ENCODE assay signal across 10 cellular contexts in genomic region chr2:182767578-182767977, GRCh38. TPM values are rescaled to one million over a fixed set of nuclear protein-coding genes. Genes with fewer than 3 reads are reported as not detected.
DNase-seq lines count a peak whose midpoint lies in the region; ATAC-seq, FAIRE-seq and TF ChIP-seq lines count a peak whose summit lies in the region.
"Had no signal": no experiment of that assay in that cellular context is flagged by ENCODE, and none has a peak within 500 bp of the region (broad histone marks: within the 10 kb centered on the region; RNA-seq: fewer than 3 reads in every experiment).

No MANE protein-coding gene starts in this region.

- H4K8ac ChIP-seq in mesendoderm (ENCODE audit: low read depth, low read length): no peak overlapping the region

- H3K4me2 ChIP-seq in mesendoderm (ENCODE audit: low read length): no peak overlapping the region

- no peak overlapping the region for H3K56ac ChIP-seq in mesendoderm (ENCODE audit: low read length)

- no peak overlapping the region for H2BK120ac ChIP-seq in mesendoderm (ENCODE audit: low read depth, low read length)

- DNase-seq in ELF-1 (ENCODE audit: low read depth, low spot score) (peak; percentile 16), astrocyte of the cerebellum (ENCODE audit: low read depth) (peak; percentile 9), mesendoderm (peak; percentile 61), GM12891 (ENCODE audit: insufficient read length, low spot score) (no peak), NCI-H187 treated with DMSO at 0.1 percent for 48 hours (lab: John Stamatoyannopoulos, UW) (no peak), SKM-1 (lab: John Stamatoyannopoulos, UW; ENCODE audit: unreplicated experiment) (no peak), ovary (no peak)
- DNase-seq: activated naive CD4-positive, alpha-beta T cell treated with anti-CD3 and anti-CD28 coated beads, Interleukin-2, amount 10 ng/mL, durations not matched to agents 7 days and 5 days; stimulated activated CD4-positive, alpha-beta T cell treated with anti-CD3 and anti-CD28 coated beads, Interleukin-2, amount 100 ng/mL, for 24 hours had no signal

- H3K27me3 ChIP-seq in mesendoderm (ENCODE audit: insufficient read depth, low read length, poor library complexity) (no peaks in the 10 kb centered on the region), ovary (no peaks in the 10 kb centered on the region)

- peak; percentile 73 for ATAC-seq in HG03175 (IDR thresholded peaks at IDR 0.05; ENCODE audit: unreplicated experiment)

- H3K4me1 ChIP-seq in mesendoderm (ENCODE audit: control insufficient read depth, low read depth, low read length) (no peaks in the 10 kb centered on the region), ovary (ENCODE audit: insufficient read depth) (no peaks in the 10 kb centered on the region)

- peaks cover 2% of the 10 kb centered on the region for H3K79me2 ChIP-seq in mesendoderm (ENCODE audit: control insufficient read depth, insufficient read depth, low read length)

- no peak overlapping the region for H2BK15ac ChIP-seq in mesendoderm (replicated peaks; ENCODE audit: low read depth)

- H4K5ac ChIP-seq in mesendoderm (ENCODE audit: low read length): no peak overlapping the region

- no peak overlapping the region for H3K27ac ChIP-seq in mesendoderm (ENCODE audit: low read depth, low read length)
- H3K27ac ChIP-seq in ovary: no peak overlapping the region

- FAIRE-seq in GM12891 (lab: Jason Lieb, UNC): no peak

- intact Hi-C loops in ovary (cut with DNase I): loop anchor here in 1 of 4 donors (10.0 kb wide), 1 partner anchor 207 kb away; no protein-coding TSS in a partner anchor

- H3K36me3 ChIP-seq in mesendoderm (ENCODE audit: control insufficient read depth, insufficient read depth, low read length): no peaks in the 10 kb centered on the region
- no peaks in the 10 kb centered on the region for H3K36me3 ChIP-seq in ovary

- no peak overlapping the region for H3K4me3 ChIP-seq in astrocyte of the cerebellum (ENCODE audit: low read depth, low read length)
- H3K4me3 ChIP-seq in mesendoderm (ENCODE audit: low read length): no peak overlapping the region
- no peak overlapping the region for H3K4me3 ChIP-seq in ovary

- TF ChIP-seq POLR2A in GM12891 (IDR thresholded peaks at IDR 0.05; ENCODE audit: low read depth, low read length) (no peak), ovary (IDR thresholded peaks at IDR 0.05) (no peak)

- TF ChIP-seq EP300 in ovary (IDR thresholded peaks at IDR 0.05): no peak

- no peak overlapping the region for H2AK5ac ChIP-seq in mesendoderm (ENCODE audit: low read length)

- H3K9ac ChIP-seq in mesendoderm (ENCODE audit: low read length): no peak overlapping the region

- no peak overlapping the region for H3K4ac ChIP-seq in mesendoderm (ENCODE audit: low read depth, low read length)

- no peak overlapping the region for H3K23ac ChIP-seq in mesendoderm (ENCODE audit: low read length)

- no CpG with 5 or more reads among the region's 7 CpGs for WGBS in mesendoderm (ENCODE audit: extremely low coverage, insufficient coverage, low lambda C conversion rate)
- 26 to 44% (median 31%) methylated on average over 7 of the region's 7 CpGs for WGBS in ovary, 3 donors

- H2BK5ac ChIP-seq in mesendoderm (ENCODE audit: low read length): no peak overlapping the region

- no peaks in the 10 kb centered on the region for H3K9me3 ChIP-seq in ovary

- H3K18ac ChIP-seq in mesendoderm (ENCODE audit: low read length): no peak overlapping the region

- peaks cover 3% of the 10 kb centered on the region for H3K79me1 ChIP-seq in mesendoderm (ENCODE audit: low read length)

- TF ChIP-seq CTCF in astrocyte of the cerebellum (IDR thresholded peaks at IDR 0.05; ENCODE audit: low read depth, low read length, missing control alignments) (peak; percentile 52), ovary (IDR thresholded peaks at IDR 0.05) (peak in 1 of 3 donors; percentile 28)

- in situ Hi-C loops in astrocyte of the cerebellum (cut with HindIII; ENCODE audit: low sequenced_read_pairs): loop anchor here (25.0 kb wide), 1 partner anchor 220 kb away; no protein-coding TSS in a partner anchor

TF ChIP-seq in GM12891, 5 proteins besides CTCF, POLR2A, EP300 and RAD21:
- no peak for TF ChIP-seq PAX5 (IDR thresholded peaks at IDR 0.05; ENCODE audit: insufficient read depth, low read length, severe bottlenecking)
- no peak for TF ChIP-seq POU2F2 (IDR thresholded peaks at IDR 0.05; ENCODE audit: low read depth, low read length)
- no peak for TF ChIP-seq TAF1 (IDR thresholded peaks at IDR 0.05; ENCODE audit: low read depth, low read length)
- TF ChIP-seq POLR2AphosphoS5 (IDR thresholded peaks at IDR 0.05; ENCODE audit: low read depth, low read length): no peak
- TF ChIP-seq SPI1 (IDR thresholded peaks at IDR 0.05; ENCODE audit: low read depth, low read length): no peak

RNA-seq across cellular contexts. Expression of gene DNAJC10, which starts 51.5 kb away (rescaled TPM):
- 54.5 TPM for polyA plus RNA-seq in mesendoderm (2013, experiment 1 of 2)
- polyA plus RNA-seq in mesendoderm (2013, experiment 2 of 2): 53.1 TPM
- 18.0 TPM for polyA plus RNA-seq in GM12891 (2012; ENCODE audit: low read depth, missing spikeins)
- 100 to 1,000 TPM in 1 of 7 donors, 10 to 100 TPM in 6; 31.7 to 103 (median 68.4) TPM for total RNA-seq in ovary
- 10 to 100 TPM; 23.4 to 52.3 TPM for polyA plus RNA-seq in ovary

Comparison
In these comparisons a context has a peak if more than half of its experiments do, and no peak if none do; other contexts are left out.
1. DNase-seq: peak in ELF-1 (single experiment), astrocyte of the cerebellum (single experiment) and mesendoderm (single experiment); none in GM12891 (single experiment), NCI-H187 treated with DMSO at 0.1 percent for 48 hours (single experiment), SKM-1 (single experiment) and ovary (0 of 5).